Comparison of ENCODE assay signal across 1 cellular context in the genomic region with DNA sequence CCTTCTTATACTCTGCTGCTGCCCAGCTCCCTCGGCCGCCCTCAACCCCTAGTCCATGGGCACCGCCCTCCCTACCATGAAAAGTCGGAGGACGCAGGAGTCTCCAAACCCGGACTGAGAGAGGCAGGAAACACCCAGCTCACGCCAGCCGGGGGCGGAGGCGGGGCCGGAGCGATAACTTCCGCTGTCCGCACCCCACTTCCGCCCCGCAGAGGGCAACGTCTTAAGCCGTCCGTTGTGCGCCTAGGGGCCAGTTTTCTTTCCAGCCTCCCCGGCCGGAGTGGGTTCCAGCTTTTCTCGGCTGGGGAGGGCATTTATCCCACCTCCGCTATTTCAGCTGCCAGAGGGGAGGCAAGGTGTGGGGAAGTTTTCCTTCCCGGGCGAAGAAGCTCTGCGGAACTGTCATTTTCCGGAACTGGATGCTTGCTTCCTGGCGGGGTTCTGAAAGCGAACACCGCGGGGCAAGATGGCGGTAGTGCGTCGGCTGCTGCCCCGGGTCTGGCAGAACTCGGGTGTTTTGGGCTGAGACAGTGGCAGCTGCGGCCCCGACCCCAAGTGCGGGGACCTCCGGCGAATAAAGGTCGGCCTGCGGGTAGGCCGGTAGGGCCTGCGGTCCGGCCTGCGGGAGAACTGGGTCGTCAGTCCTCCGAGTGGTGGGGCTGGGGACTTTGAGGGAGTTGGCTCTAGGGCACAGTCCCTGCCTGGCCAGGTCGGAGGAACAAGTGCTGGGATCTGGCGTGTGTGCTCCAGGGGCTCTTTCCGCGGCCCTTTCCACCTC.
TF ChIP-seq lines count a peak whose summit lies in the region.

A gene with protein sequence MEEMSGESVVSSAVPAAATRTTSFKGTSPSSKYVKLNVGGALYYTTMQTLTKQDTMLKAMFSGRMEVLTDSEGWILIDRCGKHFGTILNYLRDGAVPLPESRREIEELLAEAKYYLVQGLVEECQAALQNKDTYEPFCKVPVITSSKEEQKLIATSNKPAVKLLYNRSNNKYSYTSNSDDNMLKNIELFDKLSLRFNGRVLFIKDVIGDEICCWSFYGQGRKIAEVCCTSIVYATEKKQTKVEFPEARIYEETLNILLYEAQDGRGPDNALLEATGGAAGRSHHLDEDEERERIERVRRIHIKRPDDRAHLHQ (minus strand): TSS at position 116 of the 778 bp plus-strand sequence. CDS start 38 bp downstream, at position 78.
A gene with protein sequence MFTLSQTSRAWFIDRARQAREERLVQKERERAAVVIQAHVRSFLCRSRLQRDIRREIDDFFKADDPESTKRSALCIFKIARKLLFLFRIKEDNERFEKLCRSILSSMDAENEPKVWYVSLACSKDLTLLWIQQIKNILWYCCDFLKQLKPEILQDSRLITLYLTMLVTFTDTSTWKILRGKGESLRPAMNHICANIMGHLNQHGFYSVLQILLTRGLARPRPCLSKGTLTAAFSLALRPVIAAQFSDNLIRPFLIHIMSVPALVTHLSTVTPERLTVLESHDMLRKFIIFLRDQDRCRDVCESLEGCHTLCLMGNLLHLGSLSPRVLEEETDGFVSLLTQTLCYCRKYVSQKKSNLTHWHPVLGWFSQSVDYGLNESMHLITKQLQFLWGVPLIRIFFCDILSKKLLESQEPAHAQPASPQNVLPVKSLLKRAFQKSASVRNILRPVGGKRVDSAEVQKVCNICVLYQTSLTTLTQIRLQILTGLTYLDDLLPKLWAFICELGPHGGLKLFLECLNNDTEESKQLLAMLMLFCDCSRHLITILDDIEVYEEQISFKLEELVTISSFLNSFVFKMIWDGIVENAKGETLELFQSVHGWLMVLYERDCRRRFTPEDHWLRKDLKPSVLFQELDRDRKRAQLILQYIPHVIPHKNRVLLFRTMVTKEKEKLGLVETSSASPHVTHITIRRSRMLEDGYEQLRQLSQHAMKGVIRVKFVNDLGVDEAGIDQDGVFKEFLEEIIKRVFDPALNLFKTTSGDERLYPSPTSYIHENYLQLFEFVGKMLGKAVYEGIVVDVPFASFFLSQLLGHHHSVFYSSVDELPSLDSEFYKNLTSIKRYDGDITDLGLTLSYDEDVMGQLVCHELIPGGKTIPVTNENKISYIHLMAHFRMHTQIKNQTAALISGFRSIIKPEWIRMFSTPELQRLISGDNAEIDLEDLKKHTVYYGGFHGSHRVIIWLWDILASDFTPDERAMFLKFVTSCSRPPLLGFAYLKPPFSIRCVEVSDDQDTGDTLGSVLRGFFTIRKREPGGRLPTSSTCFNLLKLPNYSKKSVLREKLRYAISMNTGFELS (plus strand): TSS at position 450 of the 778 bp plus-strand sequence. CDS start 5,918 bp downstream, outside the sequence.

TF ChIP-seq in HCT116, 20 proteins besides CTCF, POLR2A, EP300 and RAD21:
- TF ChIP-seq, protein P1, sequence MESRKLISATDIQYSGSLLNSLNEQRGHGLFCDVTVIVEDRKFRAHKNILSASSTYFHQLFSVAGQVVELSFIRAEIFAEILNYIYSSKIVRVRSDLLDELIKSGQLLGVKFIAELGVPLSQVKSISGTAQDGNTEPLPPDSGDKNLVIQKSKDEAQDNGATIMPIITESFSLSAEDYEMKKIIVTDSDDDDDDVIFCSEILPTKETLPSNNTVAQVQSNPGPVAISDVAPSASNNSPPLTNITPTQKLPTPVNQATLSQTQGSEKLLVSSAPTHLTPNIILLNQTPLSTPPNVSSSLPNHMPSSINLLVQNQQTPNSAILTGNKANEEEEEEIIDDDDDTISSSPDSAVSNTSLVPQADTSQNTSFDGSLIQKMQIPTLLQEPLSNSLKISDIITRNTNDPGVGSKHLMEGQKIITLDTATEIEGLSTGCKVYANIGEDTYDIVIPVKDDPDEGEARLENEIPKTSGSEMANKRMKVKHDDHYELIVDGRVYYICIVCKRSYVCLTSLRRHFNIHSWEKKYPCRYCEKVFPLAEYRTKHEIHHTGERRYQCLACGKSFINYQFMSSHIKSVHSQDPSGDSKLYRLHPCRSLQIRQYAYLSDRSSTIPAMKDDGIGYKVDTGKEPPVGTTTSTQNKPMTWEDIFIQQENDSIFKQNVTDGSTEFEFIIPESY (IDR thresholded peaks at IDR 0.05; ENCODE audit: extremely low read depth, insufficient replicate concordance, low read length) = no peak
- peak; percentile 24; the same call in 1 of the 2 replicates for TF ChIP-seq ZFX (IDR thresholded peaks at IDR 0.05)
- TF ChIP-seq SRF (IDR thresholded peaks at IDR 0.05; ENCODE audit: low read depth) = peak; percentile 65; the same call in 1 of the 2 replicates
- TF ChIP-seq, protein P2, sequence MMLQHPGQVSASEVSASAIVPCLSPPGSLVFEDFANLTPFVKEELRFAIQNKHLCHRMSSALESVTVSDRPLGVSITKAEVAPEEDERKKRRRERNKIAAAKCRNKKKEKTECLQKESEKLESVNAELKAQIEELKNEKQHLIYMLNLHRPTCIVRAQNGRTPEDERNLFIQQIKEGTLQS (IDR thresholded peaks at IDR 0.05) = no peak
- peak; percentile 23 for TF ChIP-seq TCF7L2 (IDR thresholded peaks at IDR 0.05; ENCODE audit: borderline replicate concordance, extremely low read depth, insufficient read depth, insufficient read length)
- TF ChIP-seq CBX3 (IDR thresholded peaks at IDR 0.05; ENCODE audit: low read depth) = peak; percentile 41; the same call in 1 of the 2 replicates
- peak; percentile 92 for TF ChIP-seq EGR1 (IDR thresholded peaks at IDR 0.05; ENCODE audit: low read depth)
- peak; percentile 98 for TF ChIP-seq YY1 (IDR thresholded peaks at IDR 0.05; ENCODE audit: extremely low read depth, insufficient replicate concordance, low read depth, low read length)
- peak; percentile 90 for TF ChIP-seq ELF1 (IDR thresholded peaks at IDR 0.05; ENCODE audit: borderline replicate concordance, low read depth)
- TF ChIP-seq POLR2AphosphoS5 (IDR thresholded peaks at IDR 0.05; ENCODE audit: low read depth, low read length) = peak; percentile 80
- peak; percentile 53; the same call in 1 of the 2 replicates for TF ChIP-seq SIN3A (IDR thresholded peaks at IDR 0.05; ENCODE audit: low read depth)
- TF ChIP-seq, protein P3, sequence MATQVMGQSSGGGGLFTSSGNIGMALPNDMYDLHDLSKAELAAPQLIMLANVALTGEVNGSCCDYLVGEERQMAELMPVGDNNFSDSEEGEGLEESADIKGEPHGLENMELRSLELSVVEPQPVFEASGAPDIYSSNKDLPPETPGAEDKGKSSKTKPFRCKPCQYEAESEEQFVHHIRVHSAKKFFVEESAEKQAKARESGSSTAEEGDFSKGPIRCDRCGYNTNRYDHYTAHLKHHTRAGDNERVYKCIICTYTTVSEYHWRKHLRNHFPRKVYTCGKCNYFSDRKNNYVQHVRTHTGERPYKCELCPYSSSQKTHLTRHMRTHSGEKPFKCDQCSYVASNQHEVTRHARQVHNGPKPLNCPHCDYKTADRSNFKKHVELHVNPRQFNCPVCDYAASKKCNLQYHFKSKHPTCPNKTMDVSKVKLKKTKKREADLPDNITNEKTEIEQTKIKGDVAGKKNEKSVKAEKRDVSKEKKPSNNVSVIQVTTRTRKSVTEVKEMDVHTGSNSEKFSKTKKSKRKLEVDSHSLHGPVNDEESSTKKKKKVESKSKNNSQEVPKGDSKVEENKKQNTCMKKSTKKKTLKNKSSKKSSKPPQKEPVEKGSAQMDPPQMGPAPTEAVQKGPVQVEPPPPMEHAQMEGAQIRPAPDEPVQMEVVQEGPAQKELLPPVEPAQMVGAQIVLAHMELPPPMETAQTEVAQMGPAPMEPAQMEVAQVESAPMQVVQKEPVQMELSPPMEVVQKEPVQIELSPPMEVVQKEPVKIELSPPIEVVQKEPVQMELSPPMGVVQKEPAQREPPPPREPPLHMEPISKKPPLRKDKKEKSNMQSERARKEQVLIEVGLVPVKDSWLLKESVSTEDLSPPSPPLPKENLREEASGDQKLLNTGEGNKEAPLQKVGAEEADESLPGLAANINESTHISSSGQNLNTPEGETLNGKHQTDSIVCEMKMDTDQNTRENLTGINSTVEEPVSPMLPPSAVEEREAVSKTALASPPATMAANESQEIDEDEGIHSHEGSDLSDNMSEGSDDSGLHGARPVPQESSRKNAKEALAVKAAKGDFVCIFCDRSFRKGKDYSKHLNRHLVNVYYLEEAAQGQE (IDR thresholded peaks at IDR 0.05; ENCODE audit: low read depth) = no peak
- TF ChIP-seq SP1 (IDR thresholded peaks at IDR 0.05; ENCODE audit: low read depth) = peak; percentile 65
